ENCODE assay signal across 1 cellular context in genomic region chr17:76268015-76268749, GRCh38.
TF ChIP-seq lines count a peak whose summit lies in the region.

No MANE protein-coding gene starts in this region.

TF ChIP-seq in K562, 482 proteins besides CTCF, POLR2A, EP300 and RAD21 (continued from another document and continues in another):
- TF ChIP-seq SMARCC2 (IDR thresholded peaks at IDR 0.05; ENCODE audit: low read depth) (no peak), NR4A1 (CRISPR knock-in tag; IDR thresholded peaks at IDR 0.05) (no peak), NR4A1 (tag; IDR thresholded peaks at IDR 0.05) (no peak; the same call in 1 of the 2 replicates), ZNF695 (CRISPR knock-in tag; IDR thresholded peaks at IDR 0.05) (no peak), RBM25 (IDR thresholded peaks at IDR 0.05; ENCODE audit: low read depth, low read length, severe bottlenecking) (no peak), MYNN (IDR thresholded peaks at IDR 0.05) (no peak), MYNN (CRISPR knock-in tag; IDR thresholded peaks at IDR 0.05) (no peak), DDX20 (tag; IDR thresholded peaks at IDR 0.05; ENCODE audit: low read depth) (no peak), ZNF696 (CRISPR knock-in tag; conservative IDR thresholded peaks at IDR 0.05) (no peak), KLF10 (CRISPR knock-in tag; IDR thresholded peaks at IDR 0.05) (no peak), ZFP1 (CRISPR knock-in tag; IDR thresholded peaks at IDR 0.05) (no peak), ZNF324 (CRISPR knock-in tag; IDR thresholded peaks at IDR 0.05) (no peak), RBM34 (IDR thresholded peaks at IDR 0.05; ENCODE audit: borderline replicate concordance, insufficient read depth, low read length) (no peak), MAFK (IDR thresholded peaks at IDR 0.05; ENCODE audit: low read length) (no peak), CBX1 (IDR thresholded peaks at IDR 0.05; ENCODE audit: low read depth) (no peak), E4F1 (CRISPR knock-in tag; IDR thresholded peaks at IDR 0.05; ENCODE audit: borderline replicate concordance) (no peak), ARID2 (IDR thresholded peaks at IDR 0.05) (no peak), ZNF134 (CRISPR knock-in tag; conservative IDR thresholded peaks at IDR 0.05) (no peak), HMG20A (CRISPR knock-in tag; conservative IDR thresholded peaks at IDR 0.05) (no peak), ZNF407 (IDR thresholded peaks at IDR 0.05; ENCODE audit: low read depth) (no peak), NFRKB (IDR thresholded peaks at IDR 0.05; ENCODE audit: low read depth) (peak; percentile 85; the same call in 1 of the 2 replicates), ZNF280B (CRISPR knock-in tag; IDR thresholded peaks at IDR 0.05) (no peak), BMI1 (IDR thresholded peaks at IDR 0.05; ENCODE audit: low read length) (no peak), MLLT1 (IDR thresholded peaks at IDR 0.05) (no peak; a peak in 2 of 4 replicates), ZC3H8 (IDR thresholded peaks at IDR 0.05) (no peak), THRAP3 (IDR thresholded peaks at IDR 0.05; ENCODE audit: borderline replicate concordance) (0 out of 2 replicates have a peak, but pooled peaks have one; percentile 5), ESRRA (IDR thresholded peaks at IDR 0.05; ENCODE audit: borderline replicate concordance, low read depth) (no peak), ZNF449 (CRISPR knock-in tag; IDR thresholded peaks at IDR 0.05) (no peak), MAZ (CRISPR knock-in tag; conservative IDR thresholded peaks at IDR 0.05 in 1 of 2, IDR thresholded peaks at IDR 0.05 in 1 of 2) (peak; percentile 40 to 60; a peak in 2 of 4 replicates), CXXC5 (CRISPR knock-in tag; IDR thresholded peaks at IDR 0.05) (0 out of 2 replicates have a peak, but pooled peaks have one; percentile 25), SMARCA5 (IDR thresholded peaks at IDR 0.05) (0 out of 2 replicates have a peak, but pooled peaks have one; percentile 15), ZNF253 (CRISPR knock-in tag; conservative IDR thresholded peaks at IDR 0.05) (no peak), CREB1 (IDR thresholded peaks at IDR 0.05) (peak; percentile 9; the same call in 1 of the 2 replicates), CREB1 (CRISPR knock-in tag; IDR thresholded peaks at IDR 0.05) (peak; percentile 24; the same call in 1 of the 2 replicates), ZBTB7A (IDR thresholded peaks at IDR 0.05; ENCODE audit: borderline replicate concordance, control insufficient read depth, low read depth, low read length) (peak; percentile 85; the same call in 1 of the 2 replicates), TOE1 (IDR thresholded peaks at IDR 0.05; ENCODE audit: borderline replicate concordance) (no peak; the same call in 1 of the 2 replicates), TOE1 (CRISPR knock-in tag; IDR thresholded peaks at IDR 0.05; ENCODE audit: borderline replicate concordance, low read depth) (no peak), NFATC3 (IDR thresholded peaks at IDR 0.05) (0 out of 2 replicates have a peak, but pooled peaks have one; percentile 42), ZNF592 (IDR thresholded peaks at IDR 0.05) (peak; percentile 84), BRCA1 (IDR thresholded peaks at IDR 0.05) (no peak), BRCA1 (CRISPR knock-in tag; IDR thresholded peaks at IDR 0.05) (no peak), XRCC3 (IDR thresholded peaks at IDR 0.05) (no peak), ADNP (tag; IDR thresholded peaks at IDR 0.05) (no peak), NFIX (CRISPR knock-in tag; IDR thresholded peaks at IDR 0.05; ENCODE audit: low read depth) (no peak), ZNF830 (CRISPR knock-in tag; IDR thresholded peaks at IDR 0.05) (no peak), ZBTB2 (IDR thresholded peaks at IDR 0.05) (no peak), BACH1 (tag; IDR thresholded peaks at IDR 0.05) (0 out of 2 replicates have a peak, but pooled peaks have one; percentile 28), ELF4 (CRISPR knock-in tag; IDR thresholded peaks at IDR 0.05) (no peak), IFI16 (CRISPR knock-in tag; IDR thresholded peaks at IDR 0.05) (no peak)
